Comparison of ENCODE assay signal across 16 cellular contexts in the genomic region with DNA sequence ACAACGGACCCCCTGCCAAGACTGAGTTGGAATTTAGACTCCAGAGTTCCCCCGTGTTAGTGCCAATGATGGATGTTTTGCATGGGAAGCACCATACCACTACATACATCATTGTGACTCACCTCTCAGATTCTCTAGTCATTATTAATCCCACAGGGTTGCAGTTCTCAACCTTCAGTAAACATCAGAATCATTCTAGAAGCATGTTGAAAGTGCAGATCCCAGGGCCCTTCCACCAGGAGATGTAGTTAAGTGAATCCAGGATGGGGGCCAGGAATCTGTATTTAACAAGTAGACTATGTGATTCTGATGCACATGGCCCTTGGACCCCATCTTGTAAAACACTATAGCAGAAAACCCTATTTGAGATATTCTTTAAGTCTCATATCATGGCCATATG. TPM values are rescaled to one million over a fixed set of nuclear protein-coding genes. Genes with fewer than 3 reads are reported as not detected.
"Had no signal": no experiment of that assay in that cellular context is flagged by ENCODE, and none has a peak within 500 bp of the region (broad histone marks: within the 10 kb centered on the region; RNA-seq: fewer than 3 reads in every experiment).

No MANE protein-coding gene starts in this region.

RNA-seq across cellular contexts. Expression of a gene that starts 2.1 kb away (rescaled TPM):
- total RNA-seq: activated CD4-positive, alpha-beta memory T cell treated with anti-CD3 and anti-CD28 coated beads, Interleukin-2, amount 10 ng/mL, durations not matched to agents 7 days and 5 days; activated CD4-positive, alpha-beta T cell treated with anti-CD3 and anti-CD28 coated beads, Interleukin-2, amount 10 ng/mL, durations not matched to agents 7 days and 5 days; activated naive CD8-positive, alpha-beta T cell treated with anti-CD3 and anti-CD28 coated beads, Interleukin-2, amount 10 ng/mL, durations not matched to agents 7 days and 5 days; cardiac septum; esophagus muscularis mucosa; gastroesophageal sphincter; kidney; naive thymus-derived CD8-positive, alpha-beta T cell; neural crest cell; pancreas; sciatic nerve; smooth muscle cell; T-cell; T-helper 2 cell treated with Interferon-gamma antibody and Interleukin-4, amounts not matched to agents 100 ng/mL and 5 ng/mL, for 36 hours; thyroid gland; WTC11 had no signal
- polyA plus RNA-seq: naive thymus-derived CD8-positive, alpha-beta T cell; pancreas; smooth muscle cell had no signal
